12 cellular contexts compared by ENCODE assay signal in genomic region chr5:172939561-172939960, GRCh38. TPM values are rescaled to one million over a fixed set of nuclear protein-coding genes. Genes with fewer than 3 reads are reported as not detected.
DNase-seq lines count a peak whose midpoint lies in the region; ATAC-seq and TF ChIP-seq lines count a peak whose summit lies in the region.
"Had no signal": no experiment of that assay in that cellular context is flagged by ENCODE, and none has a peak within 500 bp of the region (broad histone marks: within the 10 kb centered on the region; RNA-seq: fewer than 3 reads in every experiment).

No MANE protein-coding gene starts in this region.

- intact Hi-C loops in Right ventricle myocardium inferior (cut with DNase I) (loop anchor here (5.0 kb wide), 1 partner anchor 467 kb away; no protein-coding TSS in a partner anchor), left ventricle myocardium inferior (cut with micrococcal nuclease) (loop anchor here (10.0 kb wide), 1 partner anchor 165 kb away; the partner anchor contains the start of gene DUSP1)

- DNase-seq in Right ventricle myocardium inferior (ENCODE audit: missing footprints) = peak; percentile 53
- DNase-seq in right atrium auricular region (ENCODE audit: low spot score) = no peak
- DNase-seq in SHP77 treated with DMSO at 0.1 percent for 48 hours (lab: John Stamatoyannopoulos, UW) = peak; percentile 99
- no peak for DNase-seq in left ventricle myocardium inferior
- DNase-seq in superior temporal gyrus (ENCODE audit: extremely low spot score) = peak; percentile 50
- no peak for DNase-seq in central memory CD4-positive, alpha-beta T cell
- DNase-seq in NCI-H146 (lab: John Stamatoyannopoulos, UW) = no peak
- DNase-seq: effector CD8-positive, alpha-beta T cell; T-cell had no signal

- H3K4me1 ChIP-seq in right atrium auricular region (peaks cover 0 to 5% of the 10 kb centered on the region in 2 donors), left ventricle myocardium inferior (peaks cover 35% of the 10 kb centered on the region)

- H3K9me3 ChIP-seq in right atrium auricular region (no peaks in the 10 kb centered on the region), left ventricle myocardium inferior (replicated peaks) (no peaks in the 10 kb centered on the region)
- H3K9me3 ChIP-seq: A549 had no signal

- no peak for ATAC-seq in Right ventricle myocardium inferior
- no peak for ATAC-seq in HG03045 (IDR thresholded peaks at IDR 0.05; ENCODE audit: unreplicated experiment)
- ATAC-seq: T-cell had no signal

- H3K4me3 ChIP-seq in right atrium auricular region = no peak overlapping the region
- no peak overlapping the region for H3K4me3 ChIP-seq in left ventricle myocardium inferior
- H3K4me3 ChIP-seq: A549, skin epidermis had no signal

- H3K36me3 ChIP-seq in right atrium auricular region (peaks cover 29% of the 10 kb centered on the region), left ventricle myocardium inferior (peaks cover 41% of the 10 kb centered on the region)

- no peak for TF ChIP-seq CTCF in right atrium auricular region (IDR thresholded peaks at IDR 0.05)
- no peak for TF ChIP-seq CTCF in left ventricle myocardium inferior (IDR thresholded peaks at IDR 0.05; ENCODE audit: borderline replicate concordance)

- H3K27me3 ChIP-seq in right atrium auricular region (no peaks in the 10 kb centered on the region), left ventricle myocardium inferior (ENCODE audit: low read depth) (no peaks in the 10 kb centered on the region)

- H3K27ac ChIP-seq in right atrium auricular region = no peak overlapping the region
- H3K27ac ChIP-seq in left ventricle myocardium inferior (replicated peaks) = peak overlapping the region; percentile 42
- H3K27ac ChIP-seq: skin epidermis had no signal

RNA-seq across cellular contexts. Expression of gene RPL26L1, which starts 19.7 kb away (rescaled TPM):
- total RNA-seq in Right ventricle myocardium inferior (23.9 TPM), right atrium auricular region (10 to 100 TPM; 21.1 to 30.1 TPM), left ventricle myocardium inferior (27.2 TPM)

RNA-seq across cellular contexts. Expression of gene ATP6V0E1, which starts 44.0 kb away (rescaled TPM):
- total RNA-seq in Right ventricle myocardium inferior (167 TPM), right atrium auricular region (100 to 1,000 TPM; 156 to 193 TPM), left ventricle myocardium inferior (208 TPM)

Comparison
In these comparisons a context has a peak if more than half of its experiments do, and no peak if none do; other contexts are left out.
1. DNase-seq: peak in Right ventricle myocardium inferior (single experiment), SHP77 treated with DMSO at 0.1 percent for 48 hours (single experiment) and superior temporal gyrus (single experiment); none in right atrium auricular region (single experiment), left ventricle myocardium inferior (single experiment), central memory CD4-positive, alpha-beta T cell (single experiment) and NCI-H146 (single experiment).